In genomic region chr7:155815332-155816191, GRCh38 we compare ENCODE assay signal across 7 cellular contexts. TPM values are rescaled to one million over a fixed set of nuclear protein-coding genes. Genes with fewer than 3 reads are reported as not detected.
DNase-seq lines count a peak whose midpoint lies in the region; ATAC-seq and TF ChIP-seq lines count a peak whose summit lies in the region.

No MANE protein-coding gene starts in this region.

- intact Hi-C loops in stomach (cut with DNase I; ENCODE audit: low total_unique reads) = no loop called here

- whole genome bisulfite sequencing in mesendoderm (ENCODE audit: extremely low coverage, insufficient coverage, low lambda C conversion rate) = no CpG with 5 or more reads among the region's 20 CpGs
- 24 to 39% (median 27%) methylated on average over 9 to 20 of the region's 20 CpGs for WGBS in stomach, 5 donors

- TF ChIP-seq CTCF in WTC11 (IDR thresholded peaks at IDR 0.05) (peak; percentile 76), cardiac fibroblast (IDR thresholded peaks at IDR 0.05; ENCODE audit: low read depth, low read length) (peak; percentile 84), stomach (IDR thresholded peaks at IDR 0.05) (peak in 5 of 7 experiments; percentile 47 to 71 (median 61))

- H3K4me1 Mint-ChIP-seq in WTC11 = peaks cover 35% of the 10 kb centered on the region

- no peak overlapping the region for H4K8ac ChIP-seq in mesendoderm (ENCODE audit: low read depth, low read length)

- H3K9me3 Mint-ChIP-seq in WTC11 = no peaks in the 10 kb centered on the region

- H3K4me3 Mint-ChIP-seq in WTC11 = no peak overlapping the region

- no peak overlapping the region for H2BK15ac ChIP-seq in mesendoderm (replicated peaks; ENCODE audit: low read depth)

- no peak overlapping the region for H3K4me2 ChIP-seq in mesendoderm (ENCODE audit: low read length)

- no peak overlapping the region for H3K4ac ChIP-seq in mesendoderm (ENCODE audit: low read depth, low read length)

- no peaks in the 10 kb centered on the region for H3K36me3 ChIP-seq in mesendoderm (ENCODE audit: control insufficient read depth, insufficient read depth, low read length)
- no peaks in the 10 kb centered on the region for H3K36me3 ChIP-seq in stomach

- H3K18ac ChIP-seq in mesendoderm (ENCODE audit: low read length) = no peak overlapping the region

- no peaks in the 10 kb centered on the region for H3K79me2 ChIP-seq in mesendoderm (ENCODE audit: control insufficient read depth, insufficient read depth, low read length)

- no peak for TF ChIP-seq EP300 in stomach (IDR thresholded peaks at IDR 0.05)

- H3K27ac ChIP-seq in mesendoderm (ENCODE audit: low read depth, low read length) (no peak overlapping the region), stomach (peak overlapping the region in 1 of 5 donors; percentile 26)

- H3K9ac ChIP-seq in mesendoderm (ENCODE audit: low read length) = peak overlapping the region; percentile 32

- H3K4me3 ChIP-seq in cardiac fibroblast (replicated peaks in 1 of 2; ENCODE audit: low read depth in 2 of 2, low read length in 2 of 2) (no peak overlapping the region), mesendoderm (ENCODE audit: low read length) (no peak overlapping the region), stomach (no peak overlapping the region)

- peak; percentile 85 for DNase-seq in GM03348 (ENCODE audit: low spot score)
- DNase-seq in HK-2 (ENCODE audit: unreplicated experiment) = peak; percentile 83
- DNase-seq in WTC11 (ENCODE audit: low spot score) = peak; percentile 90
- peak; percentile 57 to 61 for DNase-seq in cardiac fibroblast (ENCODE audit: low read depth in 2 of 2)
- DNase-seq in mesendoderm = peak; percentile 71
- DNase-seq in stomach = peak; percentile 76

- H3K79me1 ChIP-seq in mesendoderm (ENCODE audit: low read length) = no peaks in the 10 kb centered on the region

- no peaks in the 10 kb centered on the region for H3K36me3 Mint-ChIP-seq in WTC11

- no peak overlapping the region for H2BK5ac ChIP-seq in mesendoderm (ENCODE audit: low read length)

- peak; percentile 80 for ATAC-seq in GM21381 (IDR thresholded peaks at IDR 0.05; ENCODE audit: unreplicated experiment)
- ATAC-seq in WTC11 = peak; percentile 83

- peaks cover 36% of the 10 kb centered on the region for H3K27me3 ChIP-seq in mesendoderm (ENCODE audit: insufficient read depth, low read length, poor library complexity)
- peaks cover 4 to 97% (median 46%) of the 10 kb centered on the region in 3 donors for H3K27me3 ChIP-seq in stomach

- no peak overlapping the region for H3K27ac Mint-ChIP-seq in WTC11

- H2BK120ac ChIP-seq in mesendoderm (ENCODE audit: low read depth, low read length) = no peak overlapping the region

- no peak overlapping the region for H2AK5ac ChIP-seq in mesendoderm (ENCODE audit: low read length)

- peaks cover 55% of the 10 kb centered on the region for H3K27me3 Mint-ChIP-seq in WTC11 (ENCODE audit: low read depth)

- CTCF ChIA-PET in WTC11 (lab: Charles Lee) = interaction anchor here (0.5 to 3.2 kb wide), 8 partner anchors 11 to 791 kb away, joined by 3 to 14 read pairs (median 4); no protein-coding TSS in a partner anchor

- H3K23ac ChIP-seq in mesendoderm (ENCODE audit: low read length) = no peak overlapping the region

- TF ChIP-seq POLR2A in stomach (IDR thresholded peaks at IDR 0.05) = no peak

- POLR2A ChIA-PET in WTC11 (lab: Charles Lee) = no interaction called here

- peak overlapping the region; percentile 44 for H3K56ac ChIP-seq in mesendoderm (ENCODE audit: low read length)

- no peak overlapping the region for H4K5ac ChIP-seq in mesendoderm (ENCODE audit: low read length)

- H3K4me1 ChIP-seq in mesendoderm (ENCODE audit: control insufficient read depth, low read depth, low read length) = no peaks in the 10 kb centered on the region
- H3K4me1 ChIP-seq in stomach = peaks cover 14 to 40% (median 29%) of the 10 kb centered on the region in 4 donors

- H3K9me3 ChIP-seq in stomach = no peaks in the 10 kb centered on the region

TF ChIP-seq in WTC11, 78 proteins besides CTCF, POLR2A, EP300 and RAD21:
- TF ChIP-seq CBFB (CRISPR knock-in tag; IDR thresholded peaks at IDR 0.05; ENCODE audit: low read depth) (no peak), RORB (CRISPR knock-in tag; IDR thresholded peaks at IDR 0.05) (no peak), ZNF232 (CRISPR knock-in tag; IDR thresholded peaks at IDR 0.05) (no peak), MAX (CRISPR knock-in tag; IDR thresholded peaks at IDR 0.05) (no peak), SP1 (CRISPR knock-in tag; conservative IDR thresholded peaks at IDR 0.05) (no peak), ELF4 (CRISPR knock-in tag; IDR thresholded peaks at IDR 0.05; ENCODE audit: low read depth) (no peak), MYBL2 (CRISPR knock-in tag; IDR thresholded peaks at IDR 0.05) (no peak), E2F1 (CRISPR knock-in tag; IDR thresholded peaks at IDR 0.05) (no peak), TCF7 (CRISPR knock-in tag; IDR thresholded peaks at IDR 0.05; ENCODE audit: low read depth) (no peak)
- TF ChIP-seq, protein P1, sequence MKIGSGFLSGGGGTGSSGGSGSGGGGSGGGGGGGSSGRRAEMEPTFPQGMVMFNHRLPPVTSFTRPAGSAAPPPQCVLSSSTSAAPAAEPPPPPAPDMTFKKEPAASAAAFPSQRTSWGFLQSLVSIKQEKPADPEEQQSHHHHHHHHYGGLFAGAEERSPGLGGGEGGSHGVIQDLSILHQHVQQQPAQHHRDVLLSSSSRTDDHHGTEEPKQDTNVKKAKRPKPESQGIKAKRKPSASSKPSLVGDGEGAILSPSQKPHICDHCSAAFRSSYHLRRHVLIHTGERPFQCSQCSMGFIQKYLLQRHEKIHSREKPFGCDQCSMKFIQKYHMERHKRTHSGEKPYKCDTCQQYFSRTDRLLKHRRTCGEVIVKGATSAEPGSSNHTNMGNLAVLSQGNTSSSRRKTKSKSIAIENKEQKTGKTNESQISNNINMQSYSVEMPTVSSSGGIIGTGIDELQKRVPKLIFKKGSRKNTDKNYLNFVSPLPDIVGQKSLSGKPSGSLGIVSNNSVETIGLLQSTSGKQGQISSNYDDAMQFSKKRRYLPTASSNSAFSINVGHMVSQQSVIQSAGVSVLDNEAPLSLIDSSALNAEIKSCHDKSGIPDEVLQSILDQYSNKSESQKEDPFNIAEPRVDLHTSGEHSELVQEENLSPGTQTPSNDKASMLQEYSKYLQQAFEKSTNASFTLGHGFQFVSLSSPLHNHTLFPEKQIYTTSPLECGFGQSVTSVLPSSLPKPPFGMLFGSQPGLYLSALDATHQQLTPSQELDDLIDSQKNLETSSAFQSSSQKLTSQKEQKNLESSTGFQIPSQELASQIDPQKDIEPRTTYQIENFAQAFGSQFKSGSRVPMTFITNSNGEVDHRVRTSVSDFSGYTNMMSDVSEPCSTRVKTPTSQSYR (CRISPR knock-in tag; IDR thresholded peaks at IDR 0.05) = no peak

RNA-seq across cellular contexts. Expression of gene SHH, which starts 3.3 kb away (rescaled TPM):
- total RNA-seq in WTC11 (2021) = 0.05 to 0.37 TPM (median 0.26 TPM) in 3 replicates
- 0.32 TPM for polyA plus RNA-seq in mesendoderm (2013, experiment 1 of 2)
- 0.28 TPM for polyA plus RNA-seq in mesendoderm (2013, experiment 2 of 2)
- 10 to 100 TPM in 1 of 5 donors, 1 to 10 TPM in 1, under 1 TPM in 3; 0.29 to 11.0 (median 0.89) TPM for total RNA-seq in stomach
- 1 to 10 TPM; 1.9 to 3.5 (median 2.3) TPM for polyA plus RNA-seq in stomach
